In the genomic region with DNA sequence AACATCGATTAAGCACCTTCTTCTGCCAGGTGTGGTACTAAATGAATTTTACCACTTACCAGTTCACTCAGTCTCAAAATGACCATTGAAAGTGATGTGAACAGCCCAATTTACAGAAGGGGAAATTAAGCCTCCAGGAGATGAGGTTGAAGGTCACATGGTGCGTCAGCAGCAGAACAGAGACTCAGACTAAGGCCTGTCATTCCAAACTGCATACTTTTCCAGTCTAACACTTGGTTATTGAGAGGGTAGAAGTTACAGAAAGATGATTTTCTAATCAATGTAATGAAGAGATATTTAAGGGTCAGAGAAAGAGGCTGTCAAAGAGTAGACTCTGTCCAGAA, we compare ENCODE assay signal across 22 cellular contexts.
DNase-seq lines count a peak whose midpoint lies in the region; TF ChIP-seq lines count a peak whose summit lies in the region.
"Had no signal": no experiment of that assay in that cellular context is flagged by ENCODE, and none has a peak within 500 bp of the region (broad histone marks: within the 10 kb centered on the region; RNA-seq: fewer than 3 reads in every experiment).

No MANE protein-coding gene starts in this region.

- H3K9me3 ChIP-seq in parathyroid adenoma (ENCODE audit: control insufficient read depth, low read length) (no peaks in the 10 kb centered on the region), transverse colon (no peaks in the 10 kb centered on the region)
- H3K9me3 ChIP-seq: mucosa of descending colon had no signal

- no peak overlapping the region for H3K4me2 ChIP-seq in parathyroid adenoma (ENCODE audit: low read length)
- H3K4me2 ChIP-seq: neural progenitor cell had no signal

- H3K27ac ChIP-seq in angular gyrus (ENCODE audit: low read depth, low read length): peak overlapping the region; percentile 17
- peak overlapping the region in 30 of 59 donors; percentile 2 to 82 (median 58) for H3K27ac ChIP-seq in dorsolateral prefrontal cortex
- peak overlapping the region; percentile 30 for H3K27ac ChIP-seq in parathyroid adenoma
- H3K27ac ChIP-seq in transverse colon: peak overlapping the region; percentile 8 to 68 (median 64)
- H3K27ac ChIP-seq: HL-60, neural progenitor cell, skin epidermis had no signal

- CTCF ChIA-PET in activated naive CD4-positive, alpha-beta T cell treated with anti-CD3 and anti-CD28 coated beads for 36 hours (lab: Charles Lee): no interaction called here

- no peak overlapping the region for H3K27ac Mint-ChIP-seq in activated naive CD4-positive, alpha-beta T cell treated with anti-CD3 and anti-CD28 coated beads for 36 hours
- no peak overlapping the region for H3K27ac Mint-ChIP-seq in activated naive CD8-positive, alpha-beta T cell treated with anti-CD3 and anti-CD28 coated beads for 36 hours
- H3K27ac Mint-ChIP-seq: neural progenitor cell had no signal

- intact Hi-C loops in dorsolateral prefrontal cortex (cut with DNase I) (no loop called here), transverse colon (cut with DNase I; ENCODE audit: low total_unique reads) (no loop called here)
- intact Hi-C loops in activated naive CD4-positive, alpha-beta T cell treated with anti-CD3 and anti-CD28 coated beads for 36 hours (cut with micrococcal nuclease): no loop called here

- no peaks in the 10 kb centered on the region for H3K4me1 Mint-ChIP-seq in activated naive CD4-positive, alpha-beta T cell treated with anti-CD3 and anti-CD28 coated beads for 36 hours (ENCODE audit: low read depth)
- H3K4me1 Mint-ChIP-seq in activated naive CD8-positive, alpha-beta T cell treated with anti-CD3 and anti-CD28 coated beads for 36 hours: no peaks in the 10 kb centered on the region
- H3K4me1 Mint-ChIP-seq: CD4-positive, CD25-positive, alpha-beta regulatory T cell; central memory CD8-positive, alpha-beta T cell had no signal

- in situ Hi-C loops in transverse colon (cut with MboI; ENCODE audit: low pct_ligation_motif_present in 1 of 4, low pct_unique_long_range_greater_than_20kb in 1 of 4, low sequenced_read_pairs in 3 of 4): no loop called here

- no peak for TF ChIP-seq CTCF in dorsolateral prefrontal cortex (IDR thresholded peaks at IDR 0.05 in 54 of 56, conservative IDR thresholded peaks at IDR 0.05 in 2 of 56; ENCODE audit: low read depth in 1 of 56, partially characterized antibody in 56 of 56)
- TF ChIP-seq CTCF in parathyroid adenoma (IDR thresholded peaks at IDR 0.05): no peak
- TF ChIP-seq CTCF in transverse colon (IDR thresholded peaks at IDR 0.05): no peak

- H3K36me3 ChIP-seq in parathyroid adenoma (ENCODE audit: control insufficient read depth, insufficient read depth, low read length): no peaks in the 10 kb centered on the region
- H3K36me3 ChIP-seq in transverse colon: no peaks in the 10 kb centered on the region
- H3K36me3 ChIP-seq: neural progenitor cell had no signal

- TF ChIP-seq POLR2A in transverse colon (IDR thresholded peaks at IDR 0.05): no peak

- H3K27me3 ChIP-seq in dorsolateral prefrontal cortex (no peaks in the 10 kb centered on the region), parathyroid adenoma (ENCODE audit: control insufficient read depth, insufficient read depth, low read length) (no peaks in the 10 kb centered on the region), transverse colon (no peaks in the 10 kb centered on the region)
- H3K27me3 ChIP-seq: neural progenitor cell had no signal

- no peaks in the 10 kb centered on the region for H3K79me2 ChIP-seq in parathyroid adenoma

- DNase-seq in dorsolateral prefrontal cortex: no peak
- DNase-seq in transverse colon: no peak
- no peak for DNase-seq in activated naive CD4-positive, alpha-beta T cell treated with anti-CD3 and anti-CD28 coated beads for 36 hours
- DNase-seq in NCI-H2227 treated with DMSO at 0.1 percent for 48 hours (lab: John Stamatoyannopoulos, UW): no peak
- DNase-seq in activated naive CD8-positive, alpha-beta T cell treated with anti-CD3 and anti-CD28 coated beads for 36 hours: no peak
- DNase-seq: activated CD4-positive, alpha-beta T cell treated with anti-CD3 and anti-CD28 coated beads for 4 hours; activated naive CD4-positive, alpha-beta T cell treated with Interleukin-2 at 50 U/mL for 16 hours; activated T-cell treated with anti-CD3 and anti-CD28 coated beads, Interleukin-2, amount 50 U/mL, for 48 hours; amygdala; CD4-positive, CD25-positive, alpha-beta regulatory T cell; HCEC 1CT; mucosa of descending colon; NCI-H187; NCI-H2171 treated with DMSO at 0.1 percent for 48 hours; NCI-H524 treated with DMSO at 0.1 percent for 48 hours; posterior cingulate gyrus had no signal

- H3K4me1 ChIP-seq in parathyroid adenoma (peaks cover 18% of the 10 kb centered on the region), transverse colon (peaks cover 0 to 12% (median 3%) of the 10 kb centered on the region in 4 donors)

- H3K4me3 ChIP-seq in dorsolateral prefrontal cortex (no peak overlapping the region), parathyroid adenoma (ENCODE audit: low read depth, low read length) (no peak overlapping the region), transverse colon (no peak overlapping the region)
- H3K4me3 ChIP-seq: mucosa of descending colon, neural progenitor cell, skin epidermis had no signal

- H2AFZ ChIP-seq in parathyroid adenoma: no peak overlapping the region
- H2AFZ ChIP-seq: neural progenitor cell had no signal

- H3K36me3 Mint-ChIP-seq in activated naive CD4-positive, alpha-beta T cell treated with anti-CD3 and anti-CD28 coated beads for 36 hours (ENCODE audit: low read depth): no peaks in the 10 kb centered on the region
- no peaks in the 10 kb centered on the region for H3K36me3 Mint-ChIP-seq in activated naive CD8-positive, alpha-beta T cell treated with anti-CD3 and anti-CD28 coated beads for 36 hours
- H3K36me3 Mint-ChIP-seq: CD4-positive, CD25-positive, alpha-beta regulatory T cell had no signal

- no peak for TF ChIP-seq EP300 in transverse colon (IDR thresholded peaks at IDR 0.05; ENCODE audit: low read depth)

- H3K9me3 Mint-ChIP-seq in activated naive CD4-positive, alpha-beta T cell treated with anti-CD3 and anti-CD28 coated beads for 36 hours: no peaks in the 10 kb centered on the region
- H3K9me3 Mint-ChIP-seq in activated naive CD8-positive, alpha-beta T cell treated with anti-CD3 and anti-CD28 coated beads for 36 hours: no peaks in the 10 kb centered on the region
- H3K9me3 Mint-ChIP-seq: central memory CD8-positive, alpha-beta T cell had no signal

- 78 to 90% methylated on average over 2 of the region's 2 CpGs for WGBS in transverse colon (ENCODE audit: low coverage in 1 of 2), 2 donors

- H3K27me3 Mint-ChIP-seq in activated naive CD4-positive, alpha-beta T cell treated with anti-CD3 and anti-CD28 coated beads for 36 hours (ENCODE audit: low read depth): peaks cover 3% of the 10 kb centered on the region
- peaks cover 3% of the 10 kb centered on the region for H3K27me3 Mint-ChIP-seq in activated naive CD8-positive, alpha-beta T cell treated with anti-CD3 and anti-CD28 coated beads for 36 hours

- no peak overlapping the region for H3K9ac ChIP-seq in parathyroid adenoma
- H3K9ac ChIP-seq: neural progenitor cell had no signal

- no peak overlapping the region for H3K4me3 Mint-ChIP-seq in activated naive CD4-positive, alpha-beta T cell treated with anti-CD3 and anti-CD28 coated beads for 36 hours
- H3K4me3 Mint-ChIP-seq in activated naive CD8-positive, alpha-beta T cell treated with anti-CD3 and anti-CD28 coated beads for 36 hours: no peak overlapping the region
- H3K4me3 Mint-ChIP-seq: CD4-positive, CD25-positive, alpha-beta regulatory T cell; central memory CD8-positive, alpha-beta T cell; neural progenitor cell had no signal
